9 cellular contexts compared by ENCODE assay signal in the genomic region with DNA sequence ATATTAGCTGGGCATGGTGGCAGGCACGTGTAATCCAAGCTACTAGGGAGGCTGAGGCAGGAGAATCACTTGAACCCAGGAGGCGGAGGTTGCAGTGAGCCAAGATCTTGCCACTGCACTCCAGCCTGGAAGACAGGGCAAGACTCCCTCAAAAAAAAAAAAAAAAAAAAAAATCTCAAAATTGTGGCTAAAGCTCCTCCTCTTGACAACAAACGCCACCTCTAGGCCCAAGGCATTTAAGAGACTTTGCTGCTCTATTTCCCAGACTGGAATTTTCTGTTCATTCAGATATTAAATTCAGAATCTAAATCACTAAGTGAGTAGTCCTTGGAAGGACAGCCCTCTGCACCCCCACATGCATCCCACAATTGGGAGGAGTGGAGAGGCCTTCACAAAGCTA. TPM values are rescaled to one million over a fixed set of nuclear protein-coding genes. Genes with fewer than 3 reads are reported as not detected.
DNase-seq lines count a peak whose midpoint lies in the region; ATAC-seq, FAIRE-seq and TF ChIP-seq lines count a peak whose summit lies in the region.
"Had no signal": no experiment of that assay in that cellular context is flagged by ENCODE, and none has a peak within 500 bp of the region (broad histone marks: within the 10 kb centered on the region; RNA-seq: fewer than 3 reads in every experiment).

No MANE protein-coding gene starts in this region.

- no peak for FAIRE-seq in H54 (lab: Jason Lieb, UNC)

- peaks cover 11% of the 10 kb centered on the region for H3K36me3 ChIP-seq in CD8-positive, alpha-beta memory T cell (ENCODE audit: insufficient read depth, low read length)
- no peaks in the 10 kb centered on the region for H3K36me3 ChIP-seq in MM.1S (replicated peaks; ENCODE audit: insufficient read depth, low read length)

- H2AFZ ChIP-seq in MM.1S (ENCODE audit: low read length), result no peak overlapping the region

- no peaks in the 10 kb centered on the region for H3F3A ChIP-seq in MM.1S (ENCODE audit: insufficient read depth, low read length)

- H3K4me3 Mint-ChIP-seq in CD8-positive, alpha-beta memory T cell, result peak overlapping the region in 6 of 7 donors; percentile 80 to 99 (median 92)
- H3K4me3 Mint-ChIP-seq in nephron, result peak overlapping the region; percentile 93 to 98 (median 98)

- H3K9me3 ChIP-seq in CD8-positive, alpha-beta memory T cell (ENCODE audit: low read length), result no peaks in the 10 kb centered on the region
- no peaks in the 10 kb centered on the region for H3K9me3 ChIP-seq in MM.1S (replicated peaks; ENCODE audit: insufficient read depth, low read length)

- peaks cover 10% of the 10 kb centered on the region for H3K79me2 ChIP-seq in MM.1S (ENCODE audit: low read length)

- POLR2A ChIA-PET in CD8-positive, alpha-beta memory T cell (lab: Charles Lee), result interaction anchor here (3.0 kb wide), 1 partner anchor 33 kb away, joined by 40 read pairs; a partner anchor contains a TSS

- TF ChIP-seq CTCF in MM.1S (IDR thresholded peaks at IDR 0.05; ENCODE audit: low read length), result no peak
- TF ChIP-seq CTCF in nephron (IDR thresholded peaks at IDR 0.05; ENCODE audit: unreplicated experiment in 3 of 3), result no peak

- H3K9me2 ChIP-seq in MM.1S (replicated peaks; ENCODE audit: insufficient read depth, low read length), result no peaks in the 10 kb centered on the region

- H3K9ac ChIP-seq in MM.1S (ENCODE audit: low read length), result no peak overlapping the region

- no peaks in the 10 kb centered on the region for H3K27me3 Mint-ChIP-seq in CD8-positive, alpha-beta memory T cell
- no peaks in the 10 kb centered on the region for H3K27me3 Mint-ChIP-seq in nephron (ENCODE audit: low read depth)

- no peaks in the 10 kb centered on the region for H3K9me3 Mint-ChIP-seq in CD8-positive, alpha-beta memory T cell
- H3K9me3 Mint-ChIP-seq in nephron, result no peaks in the 10 kb centered on the region

- H3K27ac Mint-ChIP-seq in CD8-positive, alpha-beta memory T cell, result peak overlapping the region in 2 of 8 donors; percentile 29 to 38
- H3K27ac Mint-ChIP-seq in nephron, result no peak overlapping the region

- peaks cover 26% of the 10 kb centered on the region for H3K4me1 ChIP-seq in CD8-positive, alpha-beta memory T cell (ENCODE audit: insufficient read depth, low read length)
- no peaks in the 10 kb centered on the region for H3K4me1 ChIP-seq in MM.1S (ENCODE audit: low read length)

- H3K36me3 Mint-ChIP-seq in CD8-positive, alpha-beta memory T cell, result peaks cover 6 to 38% (median 18%) of the 10 kb centered on the region in 3 donors
- H3K36me3 Mint-ChIP-seq in nephron (ENCODE audit: low read depth), result peaks cover 27% of the 10 kb centered on the region

- DNase-seq in CD8-positive, alpha-beta memory T cell, result no peak
- DNase-seq in MM.1S (no peak), dermis blood vessel endothelial cell (peak; percentile 10), anterior cingulate cortex (lab: John Stamatoyannopoulos, UW) (no peak), H54 (ENCODE audit: insufficient read length, low spot score) (no peak)
- DNase-seq: NCI-H345 had no signal

- H3K4me2 ChIP-seq in MM.1S (ENCODE audit: low read depth, low read length), result peak overlapping the region; percentile 59

- no peak overlapping the region for H3K27ac ChIP-seq in CD8-positive, alpha-beta memory T cell (ENCODE audit: low read depth, low read length)
- no peak overlapping the region for H3K27ac ChIP-seq in MM.1S (ENCODE audit: low read length)

- no peak for TF ChIP-seq POLR2A in H54 (IDR thresholded peaks at IDR 0.05; ENCODE audit: low read depth, low read length)

- no peaks in the 10 kb centered on the region for H4K20me1 ChIP-seq in MM.1S (ENCODE audit: insufficient read depth, low read length)

- H3K27me3 ChIP-seq in CD8-positive, alpha-beta memory T cell (ENCODE audit: insufficient read depth, low read length, poor library complexity, severe bottlenecking), result no peaks in the 10 kb centered on the region
- no peaks in the 10 kb centered on the region for H3K27me3 ChIP-seq in MM.1S (replicated peaks; ENCODE audit: insufficient read depth, low read length)

- ATAC-seq in GM18870 (IDR thresholded peaks at IDR 0.05; ENCODE audit: unreplicated experiment) (no peak), HG02642 (IDR thresholded peaks at IDR 0.05; ENCODE audit: poor library complexity, unreplicated experiment) (no peak)

- H3K4me1 Mint-ChIP-seq in CD8-positive, alpha-beta memory T cell, result peaks cover 48 to 54% (median 53%) of the 10 kb centered on the region in 3 donors
- H3K4me1 Mint-ChIP-seq in nephron, result peaks cover 40% of the 10 kb centered on the region

- H3K4me3 ChIP-seq in CD8-positive, alpha-beta memory T cell (ENCODE audit: low read length), result no peak overlapping the region
- no peak overlapping the region for H3K4me3 ChIP-seq in MM.1S (ENCODE audit: low read length)

- CTCF ChIA-PET in CD8-positive, alpha-beta memory T cell (lab: Charles Lee), result no interaction called here

RNA-seq across cellular contexts. Expression of a gene that starts 1.4 kb away (rescaled TPM):
- 10 to 100 TPM; 11.7 to 11.8 TPM for total RNA-seq in CD8-positive, alpha-beta memory T cell
- 7.8 TPM for polyA plus RNA-seq in CD8-positive, alpha-beta memory T cell
- total RNA-seq in dermis blood vessel endothelial cell, result 21.3 and 22.4 TPM in 2 replicates

RNA-seq across cellular contexts. Expression of a gene that starts 32.8 kb away (rescaled TPM):
- 10 to 100 TPM; 96.5 to 99.2 TPM for total RNA-seq in CD8-positive, alpha-beta memory T cell
- 67.0 TPM for polyA plus RNA-seq in CD8-positive, alpha-beta memory T cell
- 35.5 and 38.1 TPM in 2 replicates for total RNA-seq in dermis blood vessel endothelial cell
